In genomic region chr2:120941571-120941970, GRCh38 we compare ENCODE assay signal across 16 cellular contexts.
"Had no signal": no experiment of that assay in that cellular context is flagged by ENCODE, and none has a peak within 500 bp of the region (broad histone marks: within the 10 kb centered on the region; RNA-seq: fewer than 3 reads in every experiment).

No MANE protein-coding gene starts in this region.

- H3K4me1 Mint-ChIP-seq: activated CD4-positive, alpha-beta T cell treated with anti-CD3 and anti-CD28 coated beads, Interleukin-2, amount 10 ng/mL, durations not matched to agents 24 days and 14 days; activated naive CD8-positive, alpha-beta T cell treated with anti-CD3 and anti-CD28 coated beads, Interleukin-2, amount 10 ng/mL, durations not matched to agents 7 days and 5 days; natural killer cell had no signal

- H3K27ac ChIP-seq: body of pancreas, gastroesophageal sphincter, lower lobe of right lung, thyroid gland had no signal

- H3K27me3 Mint-ChIP-seq: activated CD4-positive, alpha-beta T cell treated with anti-CD3 and anti-CD28 coated beads, Interleukin-2, amount 10 ng/mL, durations not matched to agents 24 days and 14 days; activated CD8-positive, alpha-beta T cell treated with anti-CD3 and anti-CD28 coated beads for 36 hours; activated T-cell treated with anti-CD3 and anti-CD28 coated beads, Interleukin-2, amount 50 U/mL, for 24 hours had no signal

- H3K9me3 ChIP-seq: body of pancreas, gastroesophageal sphincter, lower lobe of right lung, thyroid gland had no signal

- H3K4me3 Mint-ChIP-seq: activated CD4-positive, alpha-beta T cell treated with anti-CD3 and anti-CD28 coated beads, Interleukin-2, amount 10 ng/mL, durations not matched to agents 24 days and 14 days; activated CD8-positive, alpha-beta T cell treated with anti-CD3 and anti-CD28 coated beads for 36 hours; activated naive CD8-positive, alpha-beta T cell treated with anti-CD3 and anti-CD28 coated beads, Interleukin-2, amount 10 ng/mL, durations not matched to agents 7 days and 5 days; activated T-cell treated with anti-CD3 and anti-CD28 coated beads, Interleukin-2, amount 50 U/mL, for 24 hours; natural killer cell had no signal

- H3K9me3 Mint-ChIP-seq: activated CD4-positive, alpha-beta T cell treated with anti-CD3 and anti-CD28 coated beads, Interleukin-2, amount 10 ng/mL, durations not matched to agents 24 days and 14 days; activated CD8-positive, alpha-beta T cell treated with anti-CD3 and anti-CD28 coated beads for 36 hours; activated naive CD8-positive, alpha-beta T cell treated with anti-CD3 and anti-CD28 coated beads, Interleukin-2, amount 10 ng/mL, durations not matched to agents 7 days and 5 days; activated T-cell treated with anti-CD3 and anti-CD28 coated beads, Interleukin-2, amount 50 U/mL, for 24 hours; activated T-helper 2 cell treated with anti-CD3 and anti-CD28 coated beads, Interferon-gamma antibody, Interleukin-2, Interleukin-4, amounts not matched to agents 10 μg/mL and 5 μg/mL and 100 μg/mL, durations not matched to agents 14 hours and 24 hours and 36 hours; natural killer cell had no signal

- ATAC-seq: activated CD8-positive, alpha-beta T cell treated with anti-CD3 and anti-CD28 coated beads for 36 hours; body of pancreas; gastroesophageal sphincter; lower lobe of right lung; natural killer cell had no signal

- H3K36me3 Mint-ChIP-seq: activated naive CD8-positive, alpha-beta T cell treated with anti-CD3 and anti-CD28 coated beads, Interleukin-2, amount 10 ng/mL, durations not matched to agents 7 days and 5 days; natural killer cell had no signal

- DNase-seq: activated CD4-positive, alpha-beta T cell treated with anti-CD3 and anti-CD28 coated beads, Interleukin-2, amount 10 ng/mL, durations not matched to agents 24 days and 14 days; activated CD8-positive, alpha-beta T cell treated with anti-CD3 and anti-CD28 coated beads for 36 hours; activated naive CD4-positive, alpha-beta T cell treated with Interleukin-2 at 50 U/mL for 16 hours; activated naive CD8-positive, alpha-beta T cell treated with anti-CD3 and anti-CD28 coated beads, Interleukin-2, amount 10 ng/mL, durations not matched to agents 7 days and 5 days; activated T-cell treated with anti-CD3 and anti-CD28 coated beads, Interleukin-2, amount 50 U/mL, for 24 hours; body of pancreas; caudate nucleus; islet precursor cell; lower lobe of right lung; natural killer cell; nucleus accumbens; posterior cingulate gyrus; stimulated activated naive CD4-positive, alpha-beta T cell; thyroid gland had no signal

- H3K36me3 ChIP-seq: gastroesophageal sphincter, lower lobe of right lung, thyroid gland had no signal

- H3K4me3 ChIP-seq: body of pancreas, gastroesophageal sphincter, lower lobe of right lung, thyroid gland had no signal

- H3K27ac Mint-ChIP-seq: activated CD4-positive, alpha-beta T cell treated with anti-CD3 and anti-CD28 coated beads, Interleukin-2, amount 10 ng/mL, durations not matched to agents 24 days and 14 days; activated CD8-positive, alpha-beta T cell treated with anti-CD3 and anti-CD28 coated beads for 36 hours; activated naive CD8-positive, alpha-beta T cell treated with anti-CD3 and anti-CD28 coated beads, Interleukin-2, amount 10 ng/mL, durations not matched to agents 7 days and 5 days; activated T-cell treated with anti-CD3 and anti-CD28 coated beads, Interleukin-2, amount 50 U/mL, for 24 hours; activated T-helper 2 cell treated with anti-CD3 and anti-CD28 coated beads, Interferon-gamma antibody, Interleukin-2, Interleukin-4, amounts not matched to agents 10 μg/mL and 5 μg/mL and 100 μg/mL, durations not matched to agents 14 hours and 24 hours and 36 hours; natural killer cell had no signal

- H3K27me3 ChIP-seq: body of pancreas, gastroesophageal sphincter, thyroid gland had no signal

- H3K4me1 ChIP-seq: body of pancreas, thyroid gland had no signal
